In genomic region chr9:78549711-78550110, GRCh38 we compare ENCODE assay signal across 19 cellular contexts.
DNase-seq lines count a peak whose midpoint lies in the region; ATAC-seq lines count a peak whose summit lies in the region.
"Had no signal": no experiment of that assay in that cellular context is flagged by ENCODE, and none has a peak within 500 bp of the region (broad histone marks: within the 10 kb centered on the region; RNA-seq: fewer than 3 reads in every experiment).

No MANE protein-coding gene starts in this region.

- H3K27ac Mint-ChIP-seq in naive thymus-derived CD8-positive, alpha-beta T cell, result no peak overlapping the region
- H3K27ac Mint-ChIP-seq: B cell; CD4-positive, alpha-beta T cell; T-cell had no signal

- POLR2A ChIA-PET in naive thymus-derived CD8-positive, alpha-beta T cell (lab: Charles Lee), result no interaction called here

- H3K79me2 ChIP-seq in Karpas-422 (ENCODE audit: low read length), result no peaks in the 10 kb centered on the region

- peaks cover 0 to 3% (median 0%) of the 10 kb centered on the region in 9 donors for H3K9me3 Mint-ChIP-seq in naive thymus-derived CD8-positive, alpha-beta T cell

- H3K9me2 ChIP-seq in Karpas-422 (replicated peaks; ENCODE audit: insufficient read depth, low read length), result no peaks in the 10 kb centered on the region

- H3K27me3 ChIP-seq in Karpas-422 (ENCODE audit: low read length), result no peaks in the 10 kb centered on the region

- no peaks in the 10 kb centered on the region for H4K20me1 ChIP-seq in Karpas-422 (ENCODE audit: insufficient read depth, low read depth, low read length)

- no peak overlapping the region for H3K9ac ChIP-seq in Karpas-422 (ENCODE audit: low read length)

- H2AFZ ChIP-seq in Karpas-422 (ENCODE audit: low read length), result no peak overlapping the region

- ATAC-seq in GM21447 (IDR thresholded peaks at IDR 0.05; ENCODE audit: unreplicated experiment), result no peak
- ATAC-seq in naive thymus-derived CD8-positive, alpha-beta T cell, result no peak
- ATAC-seq: K562, SK-N-SH treated with all-trans-retinoic acid at 6 μM for 48 hours, T-cell had no signal

- no peaks in the 10 kb centered on the region for H3K36me3 Mint-ChIP-seq in naive thymus-derived CD8-positive, alpha-beta T cell
- H3K36me3 Mint-ChIP-seq: T-cell had no signal

- peak; percentile 60 for DNase-seq in EH (ENCODE audit: low read depth)
- DNase-seq in Karpas-422, result no peak
- DNase-seq in fibroblast of peridontal ligament (ENCODE audit: extremely low read depth), result peak; percentile 12
- no peak for DNase-seq in mesenteric fat pad (ENCODE audit: low spot score)
- no peak for DNase-seq in naive thymus-derived CD8-positive, alpha-beta T cell
- DNase-seq in HuH-7.5 (ENCODE audit: low spot score), result no peak
- DNase-seq: Caco-2; CD4-positive, alpha-beta T cell; NCI-H1694 treated with DMSO at 0.1 percent for 48 hours; NCI-H510A treated with DMSO at 0.1 percent for 48 hours; NCI-H82; RPMI8226; SHP77 treated with DMSO at 0.1 percent for 48 hours; T-cell had no signal

- peak overlapping the region; percentile 27; the same call in 1 of the 2 replicates for H3K4me3 ChIP-seq in Karpas-422 (ENCODE audit: low read length)
- H3K4me3 ChIP-seq: HAP-1, K562 had no signal

- peak overlapping the region; percentile 43 for H3K4me2 ChIP-seq in Karpas-422 (ENCODE audit: low read depth, low read length, poor library complexity, severe bottlenecking)

- H3K4me3 Mint-ChIP-seq in naive thymus-derived CD8-positive, alpha-beta T cell, result no peak overlapping the region
- H3K4me3 Mint-ChIP-seq: B cell; CD4-positive, alpha-beta T cell; T-cell had no signal

- no peak overlapping the region for H3K27ac ChIP-seq in Karpas-422 (ENCODE audit: low read length)

- H3K9me3 ChIP-seq in Karpas-422 (ENCODE audit: low read length), result no peaks in the 10 kb centered on the region
- H3K9me3 ChIP-seq: Caco-2, HAP-1 had no signal

- peaks cover 22% of the 10 kb centered on the region for H3K4me1 ChIP-seq in Karpas-422 (ENCODE audit: low read length)
- H3K4me1 ChIP-seq: Caco-2, HAP-1 had no signal

- H3K4me1 Mint-ChIP-seq in naive thymus-derived CD8-positive, alpha-beta T cell, result no peaks in the 10 kb centered on the region
- H3K4me1 Mint-ChIP-seq: B cell, T-cell had no signal

- H3K36me3 ChIP-seq in Karpas-422 (ENCODE audit: insufficient read depth, low read length), result no peaks in the 10 kb centered on the region
- H3K36me3 ChIP-seq: HAP-1 had no signal

- H3K27me3 Mint-ChIP-seq in naive thymus-derived CD8-positive, alpha-beta T cell, result peaks cover 0 to 27% (median 5%) of the 10 kb centered on the region in 5 donors
- H3K27me3 Mint-ChIP-seq: B cell had no signal

Comparison
In these comparisons a context has a peak if more than half of its experiments do, and no peak if none do; other contexts are left out.
1. DNase-seq: peak in EH (single experiment) and fibroblast of peridontal ligament (single experiment); none in Karpas-422 (single experiment), mesenteric fat pad (single experiment), naive thymus-derived CD8-positive, alpha-beta T cell (0 of 10) and HuH-7.5 (single experiment).